ENCODE assay signal across 8 cellular contexts in the genomic region with DNA sequence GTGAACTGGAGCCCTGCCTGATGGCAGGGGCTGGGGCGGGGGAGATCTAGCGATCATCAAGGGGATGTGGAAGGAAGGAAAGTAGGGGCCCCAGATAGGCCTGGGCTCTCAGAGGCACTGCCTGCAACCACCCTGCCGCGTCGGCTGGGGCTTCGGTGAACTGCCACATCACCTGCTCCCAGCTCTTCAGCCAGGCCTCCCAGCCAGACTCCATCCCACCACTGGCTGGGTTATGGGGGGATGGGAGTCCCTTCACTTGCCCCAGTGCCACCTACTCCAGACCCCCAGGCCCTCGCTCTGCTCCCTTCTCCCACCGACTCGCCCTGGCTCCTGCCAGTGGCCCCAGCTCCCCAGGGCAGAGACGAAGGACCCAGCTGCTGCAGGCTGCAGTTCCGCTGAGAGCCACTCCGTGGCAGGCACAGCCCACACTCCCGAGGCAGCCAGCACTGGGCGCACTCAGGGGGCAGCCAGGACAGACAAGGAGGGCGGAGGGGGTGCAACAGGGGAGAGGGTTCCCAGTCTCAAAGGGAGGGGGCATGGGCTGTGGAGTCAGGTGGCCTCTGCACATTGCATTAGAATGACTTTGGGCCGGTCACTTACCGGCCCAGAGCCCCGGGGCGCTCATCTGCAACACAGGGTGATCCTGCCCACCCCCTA. TPM values are rescaled to one million over a fixed set of nuclear protein-coding genes. Genes with fewer than 3 reads are reported as not detected.
DNase-seq lines count a peak whose midpoint lies in the region; TF ChIP-seq lines count a peak whose summit lies in the region.

No MANE protein-coding gene starts in this region.

- CTCF ChIA-PET in Calu3 (lab: Charles Lee) = interaction anchor here (0.6 to 1.7 kb wide), 11 partner anchors 16 to 161 kb away, joined by 3 to 6 read pairs (median 4); partner anchors contain the start of genes ABCB8, ATG9B and NOS3

- H3K9ac ChIP-seq in endocrine pancreas (ENCODE audit: control insufficient read depth, insufficient read depth, low read length) = peak overlapping the region; percentile 19

- BruUV-seq in Calu3 (replicated peaks; lab: Mats Ljungman, UMichigan) = no TSS peak

- no peak overlapping the region for H3K4me3 Mint-ChIP-seq in Calu3 (ENCODE audit: low read depth, unreplicated experiment)

- H3K27me3 ChIP-seq in endocrine pancreas (ENCODE audit: control insufficient read depth, insufficient read depth, low read length) (no peaks in the 10 kb centered on the region), muscle layer of duodenum (ENCODE audit: low read depth, low read length) (no peaks in the 10 kb centered on the region), thyroid gland (no peaks in the 10 kb centered on the region)

- TF ChIP-seq POLR2A in thyroid gland (IDR thresholded peaks at IDR 0.05) = no peak

- H3K36me3 ChIP-seq in endocrine pancreas (ENCODE audit: control insufficient read depth, insufficient read depth, low read length) = no peaks in the 10 kb centered on the region
- no peaks in the 10 kb centered on the region for H3K36me3 ChIP-seq in muscle layer of duodenum (ENCODE audit: control insufficient read depth in 1 of 2, insufficient read depth in 2 of 2, low read length in 2 of 2)
- H3K36me3 ChIP-seq in thyroid gland = no peaks in the 10 kb centered on the region

- 34 to 46% methylated on average over 13 to 15 of the region's 19 CpGs for WGBS in thyroid gland, 2 donors

- peak; percentile 74 for DNase-seq in Calu3
- peak; percentile 89 for DNase-seq in GM20000 (ENCODE audit: low spot score)
- peak; percentile 78 for DNase-seq in NAMALWA (ENCODE audit: low spot score)
- peak; percentile 19 to 41 for DNase-seq in activated CD8-positive, alpha-beta memory T cell treated with anti-CD3 and anti-CD28 coated beads for 1 hour (ENCODE audit: extremely low read depth in 1 of 2, low read depth in 1 of 2)
- peak; percentile 39 to 45 for DNase-seq in thyroid gland
- no peak for DNase-seq in NCI-H526 treated with DMSO at 0.1 percent for 48 hours (lab: John Stamatoyannopoulos, UW)

- peaks cover 89% of the 10 kb centered on the region for H3K27me3 Mint-ChIP-seq in Calu3 (ENCODE audit: unreplicated experiment)

- no peak overlapping the region for H3K27ac Mint-ChIP-seq in Calu3 (ENCODE audit: unreplicated experiment)

- H3K4me3 ChIP-seq in endocrine pancreas (ENCODE audit: control insufficient read depth, insufficient read depth, low read length) (no peak overlapping the region), muscle layer of duodenum (ENCODE audit: low read depth in 1 of 2, low read length in 2 of 2) (no peak overlapping the region), thyroid gland (replicated peaks in 1 of 3) (no peak overlapping the region)

- no peaks in the 10 kb centered on the region for H3K9me3 Mint-ChIP-seq in Calu3 (ENCODE audit: low read depth, unreplicated experiment)

- H3K27ac ChIP-seq in muscle layer of duodenum (ENCODE audit: low read length) = peak overlapping the region; percentile 83
- no peak overlapping the region for H3K27ac ChIP-seq in thyroid gland

- no peaks in the 10 kb centered on the region for H3K4me1 Mint-ChIP-seq in Calu3 (ENCODE audit: low read depth, unreplicated experiment)

- H3K4me1 ChIP-seq in endocrine pancreas (ENCODE audit: control insufficient read depth, insufficient read depth, low read length) (no peaks in the 10 kb centered on the region), muscle layer of duodenum (ENCODE audit: control insufficient read depth in 1 of 2, insufficient read depth in 2 of 2, low read length in 2 of 2) (peaks cover 0 to 66% of the 10 kb centered on the region in 2 donors), thyroid gland (no peaks in the 10 kb centered on the region)

- H3K9me3 ChIP-seq in endocrine pancreas (ENCODE audit: control insufficient read depth, low read length) = no peaks in the 10 kb centered on the region
- no peaks in the 10 kb centered on the region for H3K9me3 ChIP-seq in muscle layer of duodenum (ENCODE audit: control insufficient read depth in 1 of 2, low read length in 2 of 2)
- no peaks in the 10 kb centered on the region for H3K9me3 ChIP-seq in thyroid gland

- TF ChIP-seq CTCF in Calu3 (IDR thresholded peaks at IDR 0.05; ENCODE audit: unreplicated experiment) (peak; percentile 85), GM20000 (IDR thresholded peaks at IDR 0.05; ENCODE audit: extremely low read depth, missing control alignments) (peak; percentile 84), thyroid gland (IDR thresholded peaks at IDR 0.05) (peak; percentile 34 to 76 (median 58))

- intact Hi-C loops in Calu3 (cut with micrococcal nuclease; ENCODE audit: unreplicated experiment) (loop anchor here (2.0 to 10.0 kb wide), 2 partner anchors 62 to 148 kb away; partner anchors contain the start of genes ABCB8 and ATG9B), thyroid gland (cut with DNase I) (no loop called here)

- no peaks in the 10 kb centered on the region for H3K36me3 Mint-ChIP-seq in Calu3 (ENCODE audit: insufficient read depth, unreplicated experiment)

RNA-seq across cellular contexts. Expression of gene KCNH2, which starts 15.2 kb away (rescaled TPM):
- total RNA-seq in Calu3 (2022) = 0.45 and 0.66 TPM in 2 replicates
- total RNA-seq in thyroid gland = under 1 TPM; 0.33 to 0.93 (median 0.63) TPM

RNA-seq across cellular contexts. Expression of gene NOS3, which starts 27.9 kb away (rescaled TPM):
- 0.71 and 1.1 TPM in 2 replicates for total RNA-seq in Calu3 (2022)
- total RNA-seq in thyroid gland = 1 to 10 TPM; 5.2 to 8.1 (median 6.3) TPM
